Comparison of ENCODE assay signal across 1 cellular context in the genomic region with DNA sequence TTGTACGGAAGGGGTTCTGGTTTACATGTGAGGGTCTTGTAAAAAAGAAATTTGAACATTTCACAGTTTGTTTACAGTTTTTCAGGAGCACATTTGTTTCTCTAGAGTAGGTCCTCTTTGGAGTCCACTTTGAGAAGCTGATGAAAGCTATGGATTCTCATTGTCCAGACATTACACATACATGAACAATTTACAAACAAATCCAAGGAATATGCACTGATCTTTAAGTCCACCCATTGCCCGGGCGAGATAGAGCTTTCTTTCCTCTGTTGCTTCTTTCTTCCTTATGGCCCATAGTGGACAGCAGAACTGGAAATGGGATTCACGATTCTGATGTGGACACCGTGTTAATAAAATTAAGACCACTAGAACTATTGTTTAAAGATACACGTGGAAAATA.
TF ChIP-seq lines count a peak whose summit lies in the region.

No MANE protein-coding gene starts in this region.

TF ChIP-seq in SK-N-SH, 30 proteins besides CTCF, POLR2A, EP300 and RAD21 (continued from another document):
- TF ChIP-seq, protein P1, sequence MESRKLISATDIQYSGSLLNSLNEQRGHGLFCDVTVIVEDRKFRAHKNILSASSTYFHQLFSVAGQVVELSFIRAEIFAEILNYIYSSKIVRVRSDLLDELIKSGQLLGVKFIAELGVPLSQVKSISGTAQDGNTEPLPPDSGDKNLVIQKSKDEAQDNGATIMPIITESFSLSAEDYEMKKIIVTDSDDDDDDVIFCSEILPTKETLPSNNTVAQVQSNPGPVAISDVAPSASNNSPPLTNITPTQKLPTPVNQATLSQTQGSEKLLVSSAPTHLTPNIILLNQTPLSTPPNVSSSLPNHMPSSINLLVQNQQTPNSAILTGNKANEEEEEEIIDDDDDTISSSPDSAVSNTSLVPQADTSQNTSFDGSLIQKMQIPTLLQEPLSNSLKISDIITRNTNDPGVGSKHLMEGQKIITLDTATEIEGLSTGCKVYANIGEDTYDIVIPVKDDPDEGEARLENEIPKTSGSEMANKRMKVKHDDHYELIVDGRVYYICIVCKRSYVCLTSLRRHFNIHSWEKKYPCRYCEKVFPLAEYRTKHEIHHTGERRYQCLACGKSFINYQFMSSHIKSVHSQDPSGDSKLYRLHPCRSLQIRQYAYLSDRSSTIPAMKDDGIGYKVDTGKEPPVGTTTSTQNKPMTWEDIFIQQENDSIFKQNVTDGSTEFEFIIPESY (IDR thresholded peaks at IDR 0.05; ENCODE audit: borderline replicate concordance, low read depth), result no peak
- TF ChIP-seq YY1 (IDR thresholded peaks at IDR 0.05; ENCODE audit: low read depth), result no peak
- TF ChIP-seq RCOR1 (IDR thresholded peaks at IDR 0.05; ENCODE audit: low read length), result no peak
- TF ChIP-seq JUND (IDR thresholded peaks at IDR 0.05), result no peak
- TF ChIP-seq GATA2 (CRISPR knock-in tag; IDR thresholded peaks at IDR 0.05), result no peak
- no peak for TF ChIP-seq TEAD4 (IDR thresholded peaks at IDR 0.05; ENCODE audit: borderline replicate concordance, insufficient read depth)
- TF ChIP-seq SMC3 (IDR thresholded peaks at IDR 0.05; ENCODE audit: low read depth, low read length), result no peak
- no peak for TF ChIP-seq POLR2AphosphoS5 (IDR thresholded peaks at IDR 0.05; ENCODE audit: low read depth, low read length)
- TF ChIP-seq ELF1 (IDR thresholded peaks at IDR 0.05), result no peak
- no peak for TF ChIP-seq RXRA (IDR thresholded peaks at IDR 0.05; ENCODE audit: borderline replicate concordance, low read depth)
- TF ChIP-seq, protein P2, sequence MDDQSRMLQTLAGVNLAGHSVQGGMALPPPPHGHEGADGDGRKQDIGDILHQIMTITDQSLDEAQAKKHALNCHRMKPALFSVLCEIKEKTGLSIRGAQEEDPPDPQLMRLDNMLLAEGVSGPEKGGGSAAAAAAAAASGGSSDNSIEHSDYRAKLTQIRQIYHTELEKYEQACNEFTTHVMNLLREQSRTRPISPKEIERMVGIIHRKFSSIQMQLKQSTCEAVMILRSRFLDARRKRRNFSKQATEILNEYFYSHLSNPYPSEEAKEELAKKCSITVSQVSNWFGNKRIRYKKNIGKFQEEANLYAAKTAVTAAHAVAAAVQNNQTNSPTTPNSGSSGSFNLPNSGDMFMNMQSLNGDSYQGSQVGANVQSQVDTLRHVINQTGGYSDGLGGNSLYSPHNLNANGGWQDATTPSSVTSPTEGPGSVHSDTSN (IDR thresholded peaks at IDR 0.05), result no peak
- TF ChIP-seq, protein P3, sequence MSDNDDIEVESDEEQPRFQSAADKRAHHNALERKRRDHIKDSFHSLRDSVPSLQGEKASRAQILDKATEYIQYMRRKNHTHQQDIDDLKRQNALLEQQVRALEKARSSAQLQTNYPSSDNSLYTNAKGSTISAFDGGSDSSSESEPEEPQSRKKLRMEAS (IDR thresholded peaks at IDR 0.05; ENCODE audit: low read depth), result no peak
- TF ChIP-seq TCF12 (IDR thresholded peaks at IDR 0.05), result no peak
- no peak for TF ChIP-seq RFX5 (IDR thresholded peaks at IDR 0.05; ENCODE audit: low read length)
